2 cellular contexts compared by ENCODE assay signal in the genomic region with DNA sequence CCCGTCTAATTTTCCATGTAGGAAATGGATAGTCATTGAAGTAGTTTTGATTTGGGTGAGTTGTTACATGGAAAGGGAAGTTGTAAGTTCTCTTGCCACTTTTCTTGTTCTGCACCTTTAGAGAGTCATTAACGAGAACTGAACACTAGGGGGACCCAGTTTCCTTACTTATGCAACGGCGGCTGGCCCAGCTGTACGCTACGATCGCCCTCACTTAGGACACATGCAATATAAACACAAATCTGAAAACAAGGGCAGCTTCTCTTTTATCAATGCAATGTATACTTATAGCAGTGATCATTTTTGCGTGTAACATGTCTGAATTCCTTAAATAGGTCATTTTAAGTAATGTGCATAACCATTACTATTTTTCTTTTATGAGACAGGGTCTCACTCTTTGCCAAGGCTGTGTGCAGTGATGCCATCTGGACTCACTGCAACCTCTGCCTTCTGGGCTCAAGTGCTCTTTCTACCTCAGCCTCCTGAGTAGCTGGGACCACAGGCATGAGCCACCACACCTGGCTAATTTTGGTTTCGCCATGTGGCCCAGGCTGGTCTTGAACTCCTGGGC.
TF ChIP-seq lines count a peak whose summit lies in the region.

No MANE protein-coding gene starts in this region.

TF ChIP-seq in GM12878, 131 proteins besides CTCF, POLR2A, EP300 and RAD21:
- TF ChIP-seq SMC3 (IDR thresholded peaks at IDR 0.05; ENCODE audit: borderline replicate concordance, low read length): peak; percentile 72
- 0 out of 2 replicates have a peak, but pooled peaks have one; percentile 15 for TF ChIP-seq FOXM1 (IDR thresholded peaks at IDR 0.05; ENCODE audit: low read depth, low read length)

TF ChIP-seq in neural cell, 6 proteins besides CTCF, POLR2A, EP300 and RAD21:
- peak; percentile 67 for TF ChIP-seq SMC3 (conservative IDR thresholded peaks at IDR 0.05; ENCODE audit: poor library complexity)
TF ChIP-seq in neural cell: peak in this region for 1; not testable (repeated sequence) for 5.
